In the genomic region with DNA sequence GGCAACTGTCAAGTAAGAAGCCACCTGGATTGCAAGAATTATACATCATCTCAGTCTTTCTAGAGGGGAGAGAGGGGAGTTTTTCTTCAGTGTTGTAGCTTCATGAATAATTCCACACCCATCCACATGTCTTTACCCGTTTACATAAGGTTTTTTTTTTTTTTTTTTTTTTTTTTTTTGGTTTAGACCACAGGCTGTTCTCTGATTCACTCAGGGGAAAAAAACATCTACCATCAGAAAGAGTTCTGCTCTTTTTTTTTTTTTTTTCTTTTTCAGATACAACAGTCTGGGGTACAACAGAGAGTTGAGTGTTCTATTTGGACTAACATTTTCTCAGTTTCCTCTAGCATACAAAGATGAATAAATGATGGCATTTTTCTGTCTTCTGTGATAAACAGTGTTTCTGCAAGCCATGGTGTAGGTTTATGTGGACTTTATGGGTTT, we compare ENCODE assay signal across 9 cellular contexts. TPM values are rescaled to one million over a fixed set of nuclear protein-coding genes. Genes with fewer than 3 reads are reported as not detected.
A peak's percentile ranks its signal among the peaks of the same experiment; 100 is the strongest.
DNase-seq lines count a peak whose midpoint lies in the region; ATAC-seq and TF ChIP-seq lines count a peak whose summit lies in the region.
"Had no signal": no experiment of that assay in that cellular context is flagged by ENCODE, and none has a peak within 500 bp of the region (broad histone marks: within the 10 kb centered on the region; RNA-seq: fewer than 3 reads in every experiment).

No MANE protein-coding gene starts in this region.

- H3K27me3 Mint-ChIP-seq in CD4-positive, alpha-beta T cell = no peaks in the 10 kb centered on the region

- H3K27me3 ChIP-seq in CD4-positive, alpha-beta T cell (ENCODE audit: control insufficient read depth, insufficient read depth, low read length) = no peaks in the 10 kb centered on the region
- no peaks in the 10 kb centered on the region for H3K27me3 ChIP-seq in effector memory CD4-positive, alpha-beta T cell (replicated peaks; ENCODE audit: control insufficient read depth, insufficient read depth, low read length, poor library complexity, severe bottlenecking)
- no peaks in the 10 kb centered on the region for H3K27me3 ChIP-seq in stomach

- DNase-seq in CD4-positive, alpha-beta T cell = no peak
- DNase-seq in NCI-H2171 (lab: John Stamatoyannopoulos, UW) = peak; percentile 70
- peak; percentile 82 for DNase-seq in epithelial cell of esophagus (ENCODE audit: low read depth)
- DNase-seq in effector memory CD4-positive, alpha-beta T cell = no peak
- no peak for DNase-seq in left colon
- no peak for DNase-seq in stomach
- DNase-seq: NCI-H226 had no signal

- no peaks in the 10 kb centered on the region for H3K9me3 Mint-ChIP-seq in CD4-positive, alpha-beta T cell

- WGBS in stomach, 5 donors = 0 to 24% (median 4%) methylated on average over 1 of the region's 1 CpG

- TF ChIP-seq CTCF in CD4-positive, alpha-beta T cell (IDR thresholded peaks at IDR 0.05) = no peak
- TF ChIP-seq CTCF in epithelial cell of esophagus (IDR thresholded peaks at IDR 0.05; ENCODE audit: insufficient read depth, low read depth, low read length, missing control alignments) = no peak
- no peak for TF ChIP-seq CTCF in stomach (IDR thresholded peaks at IDR 0.05)

- H3K27ac ChIP-seq in CD4-positive, alpha-beta T cell (ENCODE audit: low read depth, low read length) = no peak overlapping the region
- H3K27ac ChIP-seq in effector memory CD4-positive, alpha-beta T cell (ENCODE audit: insufficient read depth, low read length, poor library complexity, severe bottlenecking) = no peak overlapping the region
- H3K27ac ChIP-seq in stomach = no peak overlapping the region

- TF ChIP-seq EP300 in stomach (IDR thresholded peaks at IDR 0.05) = no peak

- H3K4me3 ChIP-seq in epithelial cell of esophagus (ENCODE audit: low read length) (no peak overlapping the region), stomach (no peak overlapping the region)
- no peak overlapping the region for H3K4me3 ChIP-seq in effector memory CD4-positive, alpha-beta T cell (ENCODE audit: insufficient read depth, low read depth, low read length, poor library complexity, severe bottlenecking)

- H3K4me1 ChIP-seq in effector memory CD4-positive, alpha-beta T cell (ENCODE audit: control insufficient read depth, insufficient read depth, low read length, poor library complexity, severe bottlenecking) = peaks cover 15% of the 10 kb centered on the region
- peaks cover 8 to 18% (median 11%) of the 10 kb centered on the region in 4 donors for H3K4me1 ChIP-seq in stomach

- peaks cover 4% of the 10 kb centered on the region for H3K36me3 Mint-ChIP-seq in CD4-positive, alpha-beta T cell (ENCODE audit: low read depth)

- peak overlapping the region; percentile 59 for H3K27ac Mint-ChIP-seq in CD4-positive, alpha-beta T cell

- intact Hi-C loops in CD4-positive, alpha-beta T cell (cut with DNase I, micrococcal nuclease) = no loop called here
- intact Hi-C loops in left colon (cut with DNase I, micrococcal nuclease) (loop anchor here in 1 of 2 donors (10.0 kb wide), 2 partner anchors 179 to 209 kb away; no protein-coding TSS in a partner anchor), stomach (cut with DNase I; ENCODE audit: low total_unique reads) (loop anchor here (10.0 kb wide), 1 partner anchor 179 kb away; no protein-coding TSS in a partner anchor)

- peak; percentile 5 for ATAC-seq in CD4-positive, alpha-beta T cell (ENCODE audit: poor library complexity)
- ATAC-seq in GM18870 (IDR thresholded peaks at IDR 0.05; ENCODE audit: unreplicated experiment) (peak; percentile 32), left colon (no peak), HG03457 (IDR thresholded peaks at IDR 0.05; ENCODE audit: unreplicated experiment) (no peak)

- CTCF ChIA-PET in CD4-positive, alpha-beta T cell (lab: Charles Lee) = interaction anchor here (0.6 to 1.2 kb wide), 3 partner anchors 45 to 119 kb away, joined by 3 to 5 read pairs (median 3); no protein-coding TSS in a partner anchor

- peak overlapping the region; percentile 56 for H3K4me3 Mint-ChIP-seq in CD4-positive, alpha-beta T cell

- POLR2A ChIA-PET in CD4-positive, alpha-beta T cell (lab: Charles Lee) = no interaction called here

- no peak for TF ChIP-seq POLR2A in stomach (IDR thresholded peaks at IDR 0.05)

- H3K36me3 ChIP-seq in effector memory CD4-positive, alpha-beta T cell (ENCODE audit: control insufficient read depth, insufficient read depth, low read length) = no peaks in the 10 kb centered on the region
- H3K36me3 ChIP-seq in stomach = no peaks in the 10 kb centered on the region

- peaks cover 39% of the 10 kb centered on the region for H3K4me1 Mint-ChIP-seq in CD4-positive, alpha-beta T cell (ENCODE audit: low read depth)

- H3K9me3 ChIP-seq in CD4-positive, alpha-beta T cell (ENCODE audit: control insufficient read depth, low read length) = no peaks in the 10 kb centered on the region
- no peaks in the 10 kb centered on the region for H3K9me3 ChIP-seq in effector memory CD4-positive, alpha-beta T cell (ENCODE audit: control insufficient read depth, low read length)
- no peaks in the 10 kb centered on the region for H3K9me3 ChIP-seq in stomach

RNA-seq across cellular contexts. Expression of gene KIF14, which starts 4.9 kb away (rescaled TPM):
- total RNA-seq in CD4-positive, alpha-beta T cell = under 1 TPM; 0.11 TPM
- 1 to 10 TPM in 1 of 2 donors, under 1 TPM in 1; 0.67 to 2.0 TPM for total RNA-seq in left colon
- 1 to 10 TPM in 2 of 5 donors, under 1 TPM in 3; 0.43 to 2.2 (median 0.87) TPM for total RNA-seq in stomach
- under 1 TPM in 2 of 3 donors, not detected in 1; 0.25 to 0.63 TPM for polyA plus RNA-seq in stomach

RNA-seq across cellular contexts. Expression of gene DDX59, which starts 44.3 kb away (rescaled TPM):
- total RNA-seq in CD4-positive, alpha-beta T cell = 10 to 100 TPM; 24.7 to 27.6 TPM
- total RNA-seq in left colon (10 to 100 TPM; 14.2 to 20.5 TPM), stomach (10 to 100 TPM; 14.6 to 23.9 (median 22.3) TPM)
- 10 to 100 TPM; 12.1 to 21.0 (median 18.3) TPM for polyA plus RNA-seq in stomach

Comparison
In these comparisons a context has a peak if more than half of its experiments do, and no peak if none do; other contexts are left out.
1. ATAC-seq: peak in CD4-positive, alpha-beta T cell (single experiment) and GM18870 (single experiment); none in left colon (single experiment) and HG03457 (single experiment).
2. DNase-seq: peak in NCI-H2171 (single experiment) and epithelial cell of esophagus (single experiment); none in CD4-positive, alpha-beta T cell (0 of 10), effector memory CD4-positive, alpha-beta T cell (0 of 3), left colon (0 of 2) and stomach (single experiment).